Comparison of ENCODE assay signal across 13 cellular contexts in genomic region chr18:75896865-75897264, GRCh38.
DNase-seq lines count a peak whose midpoint lies in the region; ATAC-seq, FAIRE-seq and TF ChIP-seq lines count a peak whose summit lies in the region.
"Had no signal": no experiment of that assay in that cellular context is flagged by ENCODE, and none has a peak within 500 bp of the region (broad histone marks: within the 10 kb centered on the region; RNA-seq: fewer than 3 reads in every experiment).

No MANE protein-coding gene starts in this region.

- H3K4me1 ChIP-seq in kidney (ENCODE audit: control insufficient read depth in 1 of 2, insufficient read depth in 1 of 2, low read depth in 1 of 2, low read length in 2 of 2), result no peaks in the 10 kb centered on the region

- no peak overlapping the region for H3K4me3 ChIP-seq in kidney (ENCODE audit: low read length in 2 of 2)

- H3K9me3 ChIP-seq in kidney (ENCODE audit: control insufficient read depth in 1 of 2, low read length in 2 of 2), result no peaks in the 10 kb centered on the region

- no peak overlapping the region for H3K4me3 Mint-ChIP-seq in activated T-cell treated with anti-CD3 and anti-CD28 coated beads, Interleukin-2, amount 50 U/mL, for 24 hours
- H3K4me3 Mint-ChIP-seq: stimulated activated naive B cell treated with anti-CD40 and anti-IgM and Interleukin-4, amounts not matched to agents 10 μg/mL and 1 μg/mL and 100 μg/mL, for 72 hours had no signal

- FAIRE-seq in kidney (lab: Jason Lieb, UNC), result no peak

- no peak for ATAC-seq in HG03139 (IDR thresholded peaks at IDR 0.05; ENCODE audit: unreplicated experiment)
- ATAC-seq in HG03442 (IDR thresholded peaks at IDR 0.05; ENCODE audit: unreplicated experiment), result no peak
- ATAC-seq: stimulated activated naive B cell treated with anti-CD40 and anti-IgM and Interleukin-4, amounts not matched to agents 10 μg/mL and 1 μg/mL and 100 μg/mL, for 72 hours had no signal

- in situ Hi-C loops in Caki2 (cut with HindIII; ENCODE audit: low pct_unique_long_range_greater_than_20kb, low sequenced_read_pairs), result no loop called here

- DNase-seq in Caki2 (ENCODE audit: low read depth), result peak; percentile 3
- DNase-seq in NCI-H1092 (lab: John Stamatoyannopoulos, UW), result peak; percentile 59
- peak; percentile 18 for DNase-seq in RPMI8226
- DNase-seq in kidney, result no peak
- no peak for DNase-seq in SIG-M5 treated with dmso at 0.1 percent for 504 hours (lab: John Stamatoyannopoulos, UW; ENCODE audit: unreplicated experiment)
- no peak for DNase-seq in activated T-cell treated with anti-CD3 and anti-CD28 coated beads, Interleukin-2, amount 50 U/mL, for 24 hours
- DNase-seq: cerebellar nuclear complex; foreskin fibroblast; midbrain; stimulated activated naive B cell treated with anti-CD40 and anti-IgM and Interleukin-4, amounts not matched to agents 10 μg/mL and 1 μg/mL and 100 μg/mL, for 72 hours had no signal

- no peak overlapping the region for H3K27ac Mint-ChIP-seq in activated T-cell treated with anti-CD3 and anti-CD28 coated beads, Interleukin-2, amount 50 U/mL, for 24 hours
- H3K27ac Mint-ChIP-seq: stimulated activated naive B cell treated with anti-CD40 and anti-IgM and Interleukin-4, amounts not matched to agents 10 μg/mL and 1 μg/mL and 100 μg/mL, for 72 hours had no signal

- no peaks in the 10 kb centered on the region for H3K36me3 Mint-ChIP-seq in activated T-cell treated with anti-CD3 and anti-CD28 coated beads, Interleukin-2, amount 50 U/mL, for 24 hours (ENCODE audit: low read depth)
- H3K36me3 Mint-ChIP-seq: stimulated activated naive B cell treated with anti-CD40 and anti-IgM and Interleukin-4, amounts not matched to agents 10 μg/mL and 1 μg/mL and 100 μg/mL, for 72 hours had no signal

- H3K9me3 Mint-ChIP-seq in activated T-cell treated with anti-CD3 and anti-CD28 coated beads, Interleukin-2, amount 50 U/mL, for 24 hours, result no peaks in the 10 kb centered on the region

- TF ChIP-seq CTCF in kidney (IDR thresholded peaks at IDR 0.05; ENCODE audit: borderline replicate concordance, extremely low read depth, insufficient read depth), result peak; percentile 29

- H3K36me3 ChIP-seq in kidney (ENCODE audit: control insufficient read depth in 1 of 2, insufficient read depth in 2 of 2, low read length in 2 of 2), result no peaks in the 10 kb centered on the region

- peaks cover under 1% of the 10 kb centered on the region for H3K27me3 Mint-ChIP-seq in activated T-cell treated with anti-CD3 and anti-CD28 coated beads, Interleukin-2, amount 50 U/mL, for 24 hours
- H3K27me3 Mint-ChIP-seq: stimulated activated naive B cell treated with anti-CD40 and anti-IgM and Interleukin-4, amounts not matched to agents 10 μg/mL and 1 μg/mL and 100 μg/mL, for 72 hours had no signal

- no peak overlapping the region for H3K27ac ChIP-seq in kidney (ENCODE audit: low read depth in 2 of 2, low read length in 2 of 2)
- H3K27ac ChIP-seq: KMS-11 had no signal

- intact Hi-C loops in kidney (cut with DNase I), result no loop called here

- no peaks in the 10 kb centered on the region for H3K4me1 Mint-ChIP-seq in activated T-cell treated with anti-CD3 and anti-CD28 coated beads, Interleukin-2, amount 50 U/mL, for 24 hours (ENCODE audit: low read depth)
- H3K4me1 Mint-ChIP-seq: stimulated activated naive B cell treated with anti-CD40 and anti-IgM and Interleukin-4, amounts not matched to agents 10 μg/mL and 1 μg/mL and 100 μg/mL, for 72 hours had no signal

- H3K9ac ChIP-seq in kidney (ENCODE audit: low read length in 2 of 2), result no peak overlapping the region
- H3K9ac ChIP-seq: KMS-11 had no signal

Comparison
In these comparisons a context has a peak if more than half of its experiments do, and no peak if none do; other contexts are left out.
1. DNase-seq: peak in Caki2 (single experiment), NCI-H1092 (single experiment) and RPMI8226 (single experiment); none in kidney (single experiment), SIG-M5 treated with dmso at 0.1 percent for 504 hours (single experiment) and activated T-cell treated with anti-CD3 and anti-CD28 coated beads, Interleukin-2, amount 50 U/mL, for 24 hours (single experiment).